ENCODE assay signal across 2 cellular contexts in the genomic region with DNA sequence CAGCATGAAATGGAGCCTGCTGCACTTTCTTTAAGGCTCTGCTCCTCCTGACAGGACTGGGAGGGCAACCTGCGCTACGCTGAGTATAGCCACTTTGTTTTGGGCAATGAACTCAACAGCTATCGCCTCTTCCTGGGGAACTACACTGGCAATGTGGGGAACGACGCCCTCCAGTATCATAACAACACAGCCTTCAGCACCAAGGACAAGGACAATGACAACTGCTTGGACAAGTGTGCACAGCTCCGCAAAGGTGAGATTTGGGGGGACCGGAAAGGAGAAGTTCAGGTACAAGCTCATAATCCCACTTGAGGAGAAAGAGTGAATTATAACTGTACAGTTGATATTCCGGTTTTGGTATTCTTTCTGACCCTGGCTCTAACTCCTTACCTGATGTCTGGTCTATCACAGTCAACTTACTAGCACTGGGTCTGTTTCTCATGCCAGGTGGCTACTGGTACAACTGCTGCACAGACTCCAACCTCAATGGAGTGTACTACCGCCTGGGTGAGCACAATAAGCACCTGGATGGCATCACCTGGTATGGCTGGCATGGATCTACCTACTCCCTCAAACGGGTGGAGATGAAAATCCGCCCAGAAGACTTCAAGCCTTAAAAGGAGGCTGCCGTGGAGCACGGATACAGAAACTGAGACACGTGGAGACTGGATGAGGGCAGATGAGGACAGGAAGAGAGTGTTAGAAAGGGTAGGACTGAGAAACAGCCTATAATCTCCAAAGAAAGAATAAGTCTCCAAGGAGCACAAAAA.
TF ChIP-seq lines count a peak whose summit lies in the region.

No MANE protein-coding gene starts in this region.

TF ChIP-seq in Ishikawa, 13 proteins besides CTCF, POLR2A, EP300 and RAD21 (continued from another document):
- TF ChIP-seq, protein P1, sequence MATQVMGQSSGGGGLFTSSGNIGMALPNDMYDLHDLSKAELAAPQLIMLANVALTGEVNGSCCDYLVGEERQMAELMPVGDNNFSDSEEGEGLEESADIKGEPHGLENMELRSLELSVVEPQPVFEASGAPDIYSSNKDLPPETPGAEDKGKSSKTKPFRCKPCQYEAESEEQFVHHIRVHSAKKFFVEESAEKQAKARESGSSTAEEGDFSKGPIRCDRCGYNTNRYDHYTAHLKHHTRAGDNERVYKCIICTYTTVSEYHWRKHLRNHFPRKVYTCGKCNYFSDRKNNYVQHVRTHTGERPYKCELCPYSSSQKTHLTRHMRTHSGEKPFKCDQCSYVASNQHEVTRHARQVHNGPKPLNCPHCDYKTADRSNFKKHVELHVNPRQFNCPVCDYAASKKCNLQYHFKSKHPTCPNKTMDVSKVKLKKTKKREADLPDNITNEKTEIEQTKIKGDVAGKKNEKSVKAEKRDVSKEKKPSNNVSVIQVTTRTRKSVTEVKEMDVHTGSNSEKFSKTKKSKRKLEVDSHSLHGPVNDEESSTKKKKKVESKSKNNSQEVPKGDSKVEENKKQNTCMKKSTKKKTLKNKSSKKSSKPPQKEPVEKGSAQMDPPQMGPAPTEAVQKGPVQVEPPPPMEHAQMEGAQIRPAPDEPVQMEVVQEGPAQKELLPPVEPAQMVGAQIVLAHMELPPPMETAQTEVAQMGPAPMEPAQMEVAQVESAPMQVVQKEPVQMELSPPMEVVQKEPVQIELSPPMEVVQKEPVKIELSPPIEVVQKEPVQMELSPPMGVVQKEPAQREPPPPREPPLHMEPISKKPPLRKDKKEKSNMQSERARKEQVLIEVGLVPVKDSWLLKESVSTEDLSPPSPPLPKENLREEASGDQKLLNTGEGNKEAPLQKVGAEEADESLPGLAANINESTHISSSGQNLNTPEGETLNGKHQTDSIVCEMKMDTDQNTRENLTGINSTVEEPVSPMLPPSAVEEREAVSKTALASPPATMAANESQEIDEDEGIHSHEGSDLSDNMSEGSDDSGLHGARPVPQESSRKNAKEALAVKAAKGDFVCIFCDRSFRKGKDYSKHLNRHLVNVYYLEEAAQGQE (IDR thresholded peaks at IDR 0.05; ENCODE audit: low read depth): peak; percentile 85
TF ChIP-seq in Ishikawa: peak in this region for 1.

TF ChIP-seq in K562, 482 proteins besides CTCF, POLR2A, EP300 and RAD21:
- TF ChIP-seq, protein P1 (CRISPR knock-in tag; IDR thresholded peaks at IDR 0.05; ENCODE audit: low read depth): peak; percentile 73
- no peak for TF ChIP-seq ID3 (CRISPR knock-in tag; IDR thresholded peaks at IDR 0.05)
- TF ChIP-seq ID3 (tag; IDR thresholded peaks at IDR 0.05): no peak
- TF ChIP-seq CHD4 (IDR thresholded peaks at IDR 0.05; ENCODE audit: insufficient read depth, insufficient replicate concordance, low read depth, low read length, poor library complexity, severe bottlenecking): no peak
- TF ChIP-seq MTA1 (IDR thresholded peaks at IDR 0.05; ENCODE audit: borderline replicate concordance): no peak
- TF ChIP-seq FOXA1 (IDR thresholded peaks at IDR 0.05; ENCODE audit: borderline replicate concordance): no peak
- TF ChIP-seq MTF1 (CRISPR knock-in tag; IDR thresholded peaks at IDR 0.05; ENCODE audit: borderline replicate concordance): no peak
- TF ChIP-seq CBX2 (IDR thresholded peaks at IDR 0.05; ENCODE audit: insufficient read depth, low read length, poor library complexity, severe bottlenecking): no peak
- no peak for TF ChIP-seq POLR3G (IDR thresholded peaks at IDR 0.05; ENCODE audit: extremely low read depth, insufficient read length, insufficient replicate concordance)
- TF ChIP-seq ZC3H8 (IDR thresholded peaks at IDR 0.05): no peak
- TF ChIP-seq, protein P2, sequence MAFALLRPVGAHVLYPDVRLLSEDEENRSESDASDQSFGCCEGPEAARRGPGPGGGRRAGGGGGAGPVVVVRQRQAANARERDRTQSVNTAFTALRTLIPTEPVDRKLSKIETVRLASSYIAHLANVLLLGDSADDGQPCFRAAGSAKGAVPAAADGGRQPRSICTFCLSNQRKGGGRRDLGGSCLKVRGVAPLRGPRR (CRISPR knock-in tag; IDR thresholded peaks at IDR 0.05): no peak
- peak; percentile 66 for TF ChIP-seq MIER1 (IDR thresholded peaks at IDR 0.05; ENCODE audit: low read depth)
- peak; percentile 74 for TF ChIP-seq EHMT2 (IDR thresholded peaks at IDR 0.05)
- TF ChIP-seq POLR2H (tag; IDR thresholded peaks at IDR 0.05; ENCODE audit: low read depth): no peak
- no peak for TF ChIP-seq BCOR (IDR thresholded peaks at IDR 0.05)
- TF ChIP-seq GTF2B (IDR thresholded peaks at IDR 0.05; ENCODE audit: extremely low read depth, insufficient read length): no peak
- TF ChIP-seq ZNF197 (CRISPR knock-in tag; IDR thresholded peaks at IDR 0.05; ENCODE audit: low read depth): no peak
- TF ChIP-seq BRCA1 (IDR thresholded peaks at IDR 0.05): no peak
- TF ChIP-seq BRCA1 (CRISPR knock-in tag; IDR thresholded peaks at IDR 0.05): no peak
- no peak for TF ChIP-seq HDAC1 (IDR thresholded peaks at IDR 0.05)
- TF ChIP-seq, protein P3, sequence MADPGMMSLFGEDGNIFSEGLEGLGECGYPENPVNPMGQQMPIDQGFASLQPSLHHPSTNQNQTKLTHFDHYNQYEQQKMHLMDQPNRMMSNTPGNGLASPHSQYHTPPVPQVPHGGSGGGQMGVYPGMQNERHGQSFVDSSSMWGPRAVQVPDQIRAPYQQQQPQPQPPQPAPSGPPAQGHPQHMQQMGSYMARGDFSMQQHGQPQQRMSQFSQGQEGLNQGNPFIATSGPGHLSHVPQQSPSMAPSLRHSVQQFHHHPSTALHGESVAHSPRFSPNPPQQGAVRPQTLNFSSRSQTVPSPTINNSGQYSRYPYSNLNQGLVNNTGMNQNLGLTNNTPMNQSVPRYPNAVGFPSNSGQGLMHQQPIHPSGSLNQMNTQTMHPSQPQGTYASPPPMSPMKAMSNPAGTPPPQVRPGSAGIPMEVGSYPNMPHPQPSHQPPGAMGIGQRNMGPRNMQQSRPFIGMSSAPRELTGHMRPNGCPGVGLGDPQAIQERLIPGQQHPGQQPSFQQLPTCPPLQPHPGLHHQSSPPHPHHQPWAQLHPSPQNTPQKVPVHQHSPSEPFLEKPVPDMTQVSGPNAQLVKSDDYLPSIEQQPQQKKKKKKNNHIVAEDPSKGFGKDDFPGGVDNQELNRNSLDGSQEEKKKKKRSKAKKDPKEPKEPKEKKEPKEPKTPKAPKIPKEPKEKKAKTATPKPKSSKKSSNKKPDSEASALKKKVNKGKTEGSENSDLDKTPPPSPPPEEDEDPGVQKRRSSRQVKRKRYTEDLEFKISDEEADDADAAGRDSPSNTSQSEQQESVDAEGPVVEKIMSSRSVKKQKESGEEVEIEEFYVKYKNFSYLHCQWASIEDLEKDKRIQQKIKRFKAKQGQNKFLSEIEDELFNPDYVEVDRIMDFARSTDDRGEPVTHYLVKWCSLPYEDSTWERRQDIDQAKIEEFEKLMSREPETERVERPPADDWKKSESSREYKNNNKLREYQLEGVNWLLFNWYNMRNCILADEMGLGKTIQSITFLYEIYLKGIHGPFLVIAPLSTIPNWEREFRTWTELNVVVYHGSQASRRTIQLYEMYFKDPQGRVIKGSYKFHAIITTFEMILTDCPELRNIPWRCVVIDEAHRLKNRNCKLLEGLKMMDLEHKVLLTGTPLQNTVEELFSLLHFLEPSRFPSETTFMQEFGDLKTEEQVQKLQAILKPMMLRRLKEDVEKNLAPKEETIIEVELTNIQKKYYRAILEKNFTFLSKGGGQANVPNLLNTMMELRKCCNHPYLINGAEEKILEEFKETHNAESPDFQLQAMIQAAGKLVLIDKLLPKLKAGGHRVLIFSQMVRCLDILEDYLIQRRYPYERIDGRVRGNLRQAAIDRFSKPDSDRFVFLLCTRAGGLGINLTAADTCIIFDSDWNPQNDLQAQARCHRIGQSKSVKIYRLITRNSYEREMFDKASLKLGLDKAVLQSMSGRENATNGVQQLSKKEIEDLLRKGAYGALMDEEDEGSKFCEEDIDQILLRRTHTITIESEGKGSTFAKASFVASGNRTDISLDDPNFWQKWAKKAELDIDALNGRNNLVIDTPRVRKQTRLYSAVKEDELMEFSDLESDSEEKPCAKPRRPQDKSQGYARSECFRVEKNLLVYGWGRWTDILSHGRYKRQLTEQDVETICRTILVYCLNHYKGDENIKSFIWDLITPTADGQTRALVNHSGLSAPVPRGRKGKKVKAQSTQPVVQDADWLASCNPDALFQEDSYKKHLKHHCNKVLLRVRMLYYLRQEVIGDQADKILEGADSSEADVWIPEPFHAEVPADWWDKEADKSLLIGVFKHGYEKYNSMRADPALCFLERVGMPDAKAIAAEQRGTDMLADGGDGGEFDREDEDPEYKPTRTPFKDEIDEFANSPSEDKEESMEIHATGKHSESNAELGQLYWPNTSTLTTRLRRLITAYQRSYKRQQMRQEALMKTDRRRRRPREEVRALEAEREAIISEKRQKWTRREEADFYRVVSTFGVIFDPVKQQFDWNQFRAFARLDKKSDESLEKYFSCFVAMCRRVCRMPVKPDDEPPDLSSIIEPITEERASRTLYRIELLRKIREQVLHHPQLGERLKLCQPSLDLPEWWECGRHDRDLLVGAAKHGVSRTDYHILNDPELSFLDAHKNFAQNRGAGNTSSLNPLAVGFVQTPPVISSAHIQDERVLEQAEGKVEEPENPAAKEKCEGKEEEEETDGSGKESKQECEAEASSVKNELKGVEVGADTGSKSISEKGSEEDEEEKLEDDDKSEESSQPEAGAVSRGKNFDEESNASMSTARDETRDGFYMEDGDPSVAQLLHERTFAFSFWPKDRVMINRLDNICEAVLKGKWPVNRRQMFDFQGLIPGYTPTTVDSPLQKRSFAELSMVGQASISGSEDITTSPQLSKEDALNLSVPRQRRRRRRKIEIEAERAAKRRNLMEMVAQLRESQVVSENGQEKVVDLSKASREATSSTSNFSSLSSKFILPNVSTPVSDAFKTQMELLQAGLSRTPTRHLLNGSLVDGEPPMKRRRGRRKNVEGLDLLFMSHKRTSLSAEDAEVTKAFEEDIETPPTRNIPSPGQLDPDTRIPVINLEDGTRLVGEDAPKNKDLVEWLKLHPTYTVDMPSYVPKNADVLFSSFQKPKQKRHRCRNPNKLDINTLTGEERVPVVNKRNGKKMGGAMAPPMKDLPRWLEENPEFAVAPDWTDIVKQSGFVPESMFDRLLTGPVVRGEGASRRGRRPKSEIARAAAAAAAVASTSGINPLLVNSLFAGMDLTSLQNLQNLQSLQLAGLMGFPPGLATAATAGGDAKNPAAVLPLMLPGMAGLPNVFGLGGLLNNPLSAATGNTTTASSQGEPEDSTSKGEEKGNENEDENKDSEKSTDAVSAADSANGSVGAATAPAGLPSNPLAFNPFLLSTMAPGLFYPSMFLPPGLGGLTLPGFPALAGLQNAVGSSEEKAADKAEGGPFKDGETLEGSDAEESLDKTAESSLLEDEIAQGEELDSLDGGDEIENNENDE (IDR thresholded peaks at IDR 0.05; ENCODE audit: low read depth, low read length): no peak
- TF ChIP-seq, protein P4, sequence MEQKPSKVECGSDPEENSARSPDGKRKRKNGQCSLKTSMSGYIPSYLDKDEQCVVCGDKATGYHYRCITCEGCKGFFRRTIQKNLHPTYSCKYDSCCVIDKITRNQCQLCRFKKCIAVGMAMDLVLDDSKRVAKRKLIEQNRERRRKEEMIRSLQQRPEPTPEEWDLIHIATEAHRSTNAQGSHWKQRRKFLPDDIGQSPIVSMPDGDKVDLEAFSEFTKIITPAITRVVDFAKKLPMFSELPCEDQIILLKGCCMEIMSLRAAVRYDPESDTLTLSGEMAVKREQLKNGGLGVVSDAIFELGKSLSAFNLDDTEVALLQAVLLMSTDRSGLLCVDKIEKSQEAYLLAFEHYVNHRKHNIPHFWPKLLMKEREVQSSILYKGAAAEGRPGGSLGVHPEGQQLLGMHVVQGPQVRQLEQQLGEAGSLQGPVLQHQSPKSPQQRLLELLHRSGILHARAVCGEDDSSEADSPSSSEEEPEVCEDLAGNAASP (IDR thresholded peaks at IDR 0.05): no peak
